23 cellular contexts compared by ENCODE assay signal in the genomic region with DNA sequence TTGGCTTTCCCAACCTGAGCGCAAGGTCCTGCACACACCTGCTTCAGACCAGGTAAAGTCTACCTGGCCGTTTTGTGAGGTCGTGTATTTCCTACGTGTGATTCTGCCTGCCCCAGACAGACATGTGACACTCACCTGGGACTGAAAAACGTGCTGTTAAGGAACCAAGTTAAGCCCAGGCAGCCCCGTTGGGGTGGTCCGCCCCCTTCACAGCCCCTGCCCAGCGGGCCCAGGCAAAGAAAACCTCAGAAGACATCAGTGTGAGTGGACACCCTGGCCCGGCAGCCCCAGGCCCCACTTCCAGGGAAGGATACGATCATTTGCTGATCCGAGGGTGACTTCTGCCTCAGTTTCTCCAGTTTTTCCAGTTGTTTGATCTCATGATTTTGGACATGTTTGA. TPM values are rescaled to one million over a fixed set of nuclear protein-coding genes. Genes with fewer than 3 reads are reported as not detected.
"Had no signal": no experiment of that assay in that cellular context is flagged by ENCODE, and none has a peak within 500 bp of the region (broad histone marks: within the 10 kb centered on the region; RNA-seq: fewer than 3 reads in every experiment).

No MANE protein-coding gene starts in this region.

- DNase-seq: Kasumi-1, MM.1S, NCI-H1092 treated with DMSO at 0.1 percent for 48 hours, NCI-H1436, NCI-H187, NCI-H2029, NCI-H2081 treated with DMSO at 0.1 percent for 48 hours, NCI-H2171, NCI-H226, NCI-H446, NCI-H510A, NCI-H524 treated with DMSO at 0.1 percent for 48 hours, NCI-H69, NCI-H774, RPMI8226, SHP77, SK-N-SH had no signal

- H3K4me2 ChIP-seq: KMS-11, SK-N-SH had no signal

- H3K9me3 Mint-ChIP-seq: IgD-negative memory B cell had no signal

- H3K4me3 ChIP-seq: K562 had no signal

- H3K27ac Mint-ChIP-seq: IgD-negative memory B cell had no signal

- H3K9me3 ChIP-seq: SK-N-SH had no signal

- H3K36me3 Mint-ChIP-seq: IgD-negative memory B cell had no signal

- H3K27ac ChIP-seq: HL-60, KMS-11 had no signal

- H3K4me3 Mint-ChIP-seq: IgD-negative memory B cell had no signal

RNA-seq across cellular contexts. Expression of a gene that starts 4.7 kb away (rescaled TPM):
- total RNA-seq: K562, M059J, SK-MEL-5 had no signal
- polyA plus RNA-seq: IgD-negative memory B cell, K562 had no signal
